ENCODE assay signal across 8 cellular contexts in genomic region chr20:37526238-37526838, GRCh38. TPM values are rescaled to one million over a fixed set of nuclear protein-coding genes. Genes with fewer than 3 reads are reported as not detected.
A peak's percentile ranks its signal among the peaks of the same experiment; 100 is the strongest.
DNase-seq lines count a peak whose midpoint lies in the region; ATAC-seq and TF ChIP-seq lines count a peak whose summit lies in the region.

No MANE protein-coding gene starts in this region.

- H3K27ac Mint-ChIP-seq in activated CD8-positive, alpha-beta T cell treated with anti-CD3 and anti-CD28 coated beads, Interleukin-2, amount 10 ng/mL, durations not matched to agents 7 days and 5 days: peak overlapping the region; percentile 99

- H3K4me2 ChIP-seq in parathyroid adenoma (ENCODE audit: low read length): peak overlapping the region; percentile 96

- DNase-seq in COLO668 (lab: John Stamatoyannopoulos, UW; ENCODE audit: unreplicated experiment) (peak; percentile 63), germinal center (ENCODE audit: low spot score) (peak; percentile 70)
- no peak for DNase-seq in activated CD8-positive, alpha-beta T cell treated with anti-CD3 and anti-CD28 coated beads, Interleukin-2, amount 10 ng/mL, durations not matched to agents 7 days and 5 days
- DNase-seq in NK-92 treated with Interleukin-12 subunit alpha and Interleukin-12 subunit beta, amount 100 ng/mL, for 24 hours (lab: John Stamatoyannopoulos, UW): no peak
- DNase-seq in activated CD4-positive, CD25-positive, alpha-beta regulatory T cell treated with anti-CD3 and anti-CD28 coated beads, Interleukin-2, amount 50 U/mL, for 72 hours: no peak

- H3K9me3 ChIP-seq in HUES48 (ENCODE audit: control insufficient read depth, insufficient read depth, low read length): no peaks in the 10 kb centered on the region
- no peaks in the 10 kb centered on the region for H3K9me3 ChIP-seq in parathyroid adenoma (ENCODE audit: control insufficient read depth, low read length)

- peaks cover 45% of the 10 kb centered on the region for H3K4me1 ChIP-seq in HUES48 (ENCODE audit: control insufficient read depth, insufficient read depth, low read length)
- peaks cover 18% of the 10 kb centered on the region for H3K4me1 ChIP-seq in parathyroid adenoma

- POLR2A ChIA-PET in activated CD8-positive, alpha-beta T cell treated with anti-CD3 and anti-CD28 coated beads, Interleukin-2, amount 10 ng/mL, durations not matched to agents 7 days and 5 days (lab: Charles Lee): no interaction called here

- peak overlapping the region; percentile 98 for H3K27ac ChIP-seq in HUES48 (ENCODE audit: low read depth, low read length)
- H3K27ac ChIP-seq in parathyroid adenoma: peak overlapping the region; percentile 92

- H3K9ac ChIP-seq in HUES48 (ENCODE audit: low read depth, low read length) (peak overlapping the region; percentile 60), parathyroid adenoma (peak overlapping the region; percentile 1)

- H3K27me3 Mint-ChIP-seq in activated CD8-positive, alpha-beta T cell treated with anti-CD3 and anti-CD28 coated beads, Interleukin-2, amount 10 ng/mL, durations not matched to agents 7 days and 5 days (ENCODE audit: low read depth): peaks cover 3% of the 10 kb centered on the region

- H3K36me3 Mint-ChIP-seq in activated CD8-positive, alpha-beta T cell treated with anti-CD3 and anti-CD28 coated beads, Interleukin-2, amount 10 ng/mL, durations not matched to agents 7 days and 5 days (ENCODE audit: low read depth): peaks cover 4% of the 10 kb centered on the region

- H2AFZ ChIP-seq in parathyroid adenoma: peak overlapping the region; percentile 94

- H3K36me3 ChIP-seq in HUES48 (ENCODE audit: control insufficient read depth, insufficient read depth, low read length): 0 out of 2 replicates have a peak, but pooled peaks cover 6% of the 10 kb centered on the region
- no peaks in the 10 kb centered on the region for H3K36me3 ChIP-seq in parathyroid adenoma (ENCODE audit: control insufficient read depth, insufficient read depth, low read length)

- ATAC-seq in activated CD8-positive, alpha-beta T cell treated with anti-CD3 and anti-CD28 coated beads, Interleukin-2, amount 10 ng/mL, durations not matched to agents 7 days and 5 days: no peak
- no peak for ATAC-seq in GM18502 (IDR thresholded peaks at IDR 0.05; ENCODE audit: poor library complexity, unreplicated experiment)

- H3K9me3 Mint-ChIP-seq in activated CD8-positive, alpha-beta T cell treated with anti-CD3 and anti-CD28 coated beads, Interleukin-2, amount 10 ng/mL, durations not matched to agents 7 days and 5 days (ENCODE audit: insufficient read depth): no peaks in the 10 kb centered on the region

- H3K4me3 Mint-ChIP-seq in activated CD8-positive, alpha-beta T cell treated with anti-CD3 and anti-CD28 coated beads, Interleukin-2, amount 10 ng/mL, durations not matched to agents 7 days and 5 days: peak overlapping the region; percentile 92

- H3K4me3 ChIP-seq in HUES48 (ENCODE audit: low read depth, low read length) (peak overlapping the region; percentile 89), parathyroid adenoma (ENCODE audit: low read depth, low read length) (peak overlapping the region; percentile 86)

- no peak for TF ChIP-seq CTCF in parathyroid adenoma (IDR thresholded peaks at IDR 0.05)

- CTCF ChIA-PET in activated CD8-positive, alpha-beta T cell treated with anti-CD3 and anti-CD28 coated beads, Interleukin-2, amount 10 ng/mL, durations not matched to agents 7 days and 5 days (lab: Charles Lee): interaction anchor here (0.9 to 1.4 kb wide), 2 partner anchors 11 to 133 kb away, joined by 3 read pairs; no protein-coding TSS in a partner anchor

- H3K27me3 ChIP-seq in HUES48 (ENCODE audit: control insufficient read depth, insufficient read depth, low read length) (no peaks in the 10 kb centered on the region), parathyroid adenoma (ENCODE audit: control insufficient read depth, insufficient read depth, low read length) (no peaks in the 10 kb centered on the region)

- peaks cover 51% of the 10 kb centered on the region for H3K79me2 ChIP-seq in parathyroid adenoma

- H3K4me1 Mint-ChIP-seq in activated CD8-positive, alpha-beta T cell treated with anti-CD3 and anti-CD28 coated beads, Interleukin-2, amount 10 ng/mL, durations not matched to agents 7 days and 5 days (ENCODE audit: low read depth): peaks cover 36% of the 10 kb centered on the region

RNA-seq across cellular contexts. Expression of gene BLCAP, which starts 1.3 kb away (rescaled TPM):
- 10 to 100 TPM; 33.2 to 34.6 TPM for total RNA-seq in activated CD8-positive, alpha-beta T cell treated with anti-CD3 and anti-CD28 coated beads, Interleukin-2, amount 10 ng/mL, durations not matched to agents 7 days and 5 days

RNA-seq across cellular contexts. Expression of gene NNAT, which starts 5.3 kb away (rescaled TPM):
- under 1 TPM in 1 of 2 experiments, not detected in 1; 0.32 TPM for total RNA-seq in activated CD8-positive, alpha-beta T cell treated with anti-CD3 and anti-CD28 coated beads, Interleukin-2, amount 10 ng/mL, durations not matched to agents 7 days and 5 days

Comparison
In these comparisons a context has a peak if more than half of its experiments do, and no peak if none do; other contexts are left out.
1. DNase-seq: peak in COLO668 (single experiment) and germinal center (single experiment); none in activated CD8-positive, alpha-beta T cell treated with anti-CD3 and anti-CD28 coated beads, Interleukin-2, amount 10 ng/mL, durations not matched to agents 7 days and 5 days (single experiment), NK-92 treated with Interleukin-12 subunit alpha and Interleukin-12 subunit beta, amount 100 ng/mL, for 24 hours (single experiment) and activated CD4-positive, CD25-positive, alpha-beta regulatory T cell treated with anti-CD3 and anti-CD28 coated beads, Interleukin-2, amount 50 U/mL, for 72 hours (single experiment).